7 cellular contexts compared by ENCODE assay signal in genomic region chr5:61626639-61627282, GRCh38.
DNase-seq lines count a peak whose midpoint lies in the region; ATAC-seq and TF ChIP-seq lines count a peak whose summit lies in the region.

No MANE protein-coding gene starts in this region.

- ATAC-seq in GM21737 (IDR thresholded peaks at IDR 0.05; ENCODE audit: unreplicated experiment) (peak; percentile 39), GM18861 (IDR thresholded peaks at IDR 0.05; ENCODE audit: unreplicated experiment) (no peak), omental fat pad (ENCODE audit: low FRiP score) (no peak)

- H3K27me3 ChIP-seq in iPS-20b (ENCODE audit: insufficient read depth, low read length) (no peaks in the 10 kb centered on the region; the same call in 1 of the 2 replicates), subcutaneous abdominal adipose tissue (ENCODE audit: control insufficient read depth in 5 of 5, insufficient read depth in 4 of 5, low read length in 5 of 5) (no peaks in the 10 kb centered on the region)

- TF ChIP-seq CTCF in omental fat pad (IDR thresholded peaks at IDR 0.05): no peak

- H3K36me3 ChIP-seq in iPS-20b (ENCODE audit: insufficient read depth, low read depth, low read length) (no peaks in the 10 kb centered on the region), subcutaneous abdominal adipose tissue (ENCODE audit: control insufficient read depth in 5 of 5, insufficient read depth in 5 of 5, low read length in 5 of 5) (no peaks in the 10 kb centered on the region)

- DNase-seq in UCSD-AML1 (lab: John Stamatoyannopoulos, UW; ENCODE audit: unreplicated experiment) (peak; percentile 41), omental fat pad (ENCODE audit: low spot score) (no peak), mesenteric fat pad (ENCODE audit: low spot score) (no peak)

- no peak overlapping the region for H3K27ac ChIP-seq in iPS-20b (ENCODE audit: low read length)
- peak overlapping the region; percentile 46 for H3K27ac ChIP-seq in subcutaneous abdominal adipose tissue (ENCODE audit: low read depth, low read length)

- peaks cover 13% of the 10 kb centered on the region; the same call in 1 of the 2 replicates for H3K4me1 ChIP-seq in iPS-20b (ENCODE audit: insufficient read depth, low read length)
- H3K4me1 ChIP-seq in subcutaneous abdominal adipose tissue (ENCODE audit: control insufficient read depth in 5 of 5, insufficient read depth in 5 of 5, low read length in 5 of 5): peaks cover 0 to 29% (median 24%) of the 10 kb centered on the region in 5 donors

- H3K9me3 ChIP-seq in iPS-20b (ENCODE audit: insufficient read depth, low read depth, low read length): no peaks in the 10 kb centered on the region
- no peaks in the 10 kb centered on the region for H3K9me3 ChIP-seq in subcutaneous abdominal adipose tissue (ENCODE audit: control insufficient read depth in 5 of 5, low read length in 5 of 5)

- H3K9ac ChIP-seq in iPS-20b (ENCODE audit: low read depth, low read length): no peak overlapping the region
- H3K9ac ChIP-seq in subcutaneous abdominal adipose tissue (ENCODE audit: low read length in 5 of 5): peak overlapping the region in 2 of 5 donors; percentile 78 to 87

- peak overlapping the region; percentile 77; the same call in 1 of the 2 replicates for H3K4me3 ChIP-seq in iPS-20b (ENCODE audit: low read length)
- peak overlapping the region in 4 of 5 donors; percentile 59 to 70 (median 64) for H3K4me3 ChIP-seq in subcutaneous abdominal adipose tissue (ENCODE audit: low read depth in 1 of 5, low read length in 5 of 5)
